1 cellular context compared by ENCODE assay signal in genomic region chr10:102151774-102152544, GRCh38.
A peak's percentile ranks its signal among the peaks of the same experiment; 100 is the strongest.
TF ChIP-seq lines count a peak whose summit lies in the region.

NOLC1 (plus strand) TSS chr10:102152389; CDS start chr10:102152411, 22 bp downstream.

TF ChIP-seq in K562, 482 proteins besides CTCF, POLR2A, EP300 and RAD21 (continued from another document and continues in another):
- TF ChIP-seq BRF2 (IDR thresholded peaks at IDR 0.05; ENCODE audit: borderline replicate concordance, insufficient read depth, insufficient read length): no peak
- TF ChIP-seq THAP7 (CRISPR knock-in tag; IDR thresholded peaks at IDR 0.05): no peak
- TF ChIP-seq CBX2 (IDR thresholded peaks at IDR 0.05; ENCODE audit: insufficient read depth, low read length, poor library complexity, severe bottlenecking): no peak
- TF ChIP-seq ZNF175 (CRISPR knock-in tag; IDR thresholded peaks at IDR 0.05; ENCODE audit: low read depth): no peak
- TF ChIP-seq NFYB (IDR thresholded peaks at IDR 0.05; ENCODE audit: extremely low read depth, insufficient read length): no peak
- TF ChIP-seq SAP30 (IDR thresholded peaks at IDR 0.05; ENCODE audit: borderline replicate concordance, insufficient read depth, low read depth, low read length, poor library complexity, severe bottlenecking): peak; percentile 93
- TF ChIP-seq ZNF551 (CRISPR knock-in tag; IDR thresholded peaks at IDR 0.05): no peak
- no peak for TF ChIP-seq ZNF318 (IDR thresholded peaks at IDR 0.05; ENCODE audit: borderline replicate concordance in 1 of 2, low read depth in 1 of 2)
- TF ChIP-seq CXXC5 (CRISPR knock-in tag; IDR thresholded peaks at IDR 0.05): peak; percentile 87
- no peak for TF ChIP-seq MAFG (tag; conservative IDR thresholded peaks at IDR 0.05)
- no peak for TF ChIP-seq ZNF644 (tag; IDR thresholded peaks at IDR 0.05; ENCODE audit: low read depth)
- TF ChIP-seq PHB (CRISPR knock-in tag; IDR thresholded peaks at IDR 0.05): no peak
- TF ChIP-seq CAMTA2 (CRISPR knock-in tag; conservative IDR thresholded peaks at IDR 0.05): no peak
- peak; percentile 57; the same call in 1 of the 2 replicates for TF ChIP-seq GMEB1 (CRISPR knock-in tag; IDR thresholded peaks at IDR 0.05)
- TF ChIP-seq SLC30A9 (CRISPR knock-in tag; IDR thresholded peaks at IDR 0.05): no peak
- no peak for TF ChIP-seq CUX1 (CRISPR knock-in tag; IDR thresholded peaks at IDR 0.05)
- no peak for TF ChIP-seq GTF2A2 (tag; IDR thresholded peaks at IDR 0.05)
- TF ChIP-seq MTA1 (IDR thresholded peaks at IDR 0.05; ENCODE audit: borderline replicate concordance): peak; percentile 99
- TF ChIP-seq DLX4 (CRISPR knock-in tag; IDR thresholded peaks at IDR 0.05): no peak
- TF ChIP-seq THRA (IDR thresholded peaks at IDR 0.05): no peak
- TF ChIP-seq ZNF76 (CRISPR knock-in tag; IDR thresholded peaks at IDR 0.05; ENCODE audit: borderline replicate concordance): no peak
- TF ChIP-seq CREBBP (IDR thresholded peaks at IDR 0.05; ENCODE audit: low read depth, low read length): no peak
- no peak for TF ChIP-seq ZNF347 (CRISPR knock-in tag; IDR thresholded peaks at IDR 0.05; ENCODE audit: low read depth)
- no peak for TF ChIP-seq SREBF2 (CRISPR knock-in tag; IDR thresholded peaks at IDR 0.05)
- no peak for TF ChIP-seq ZNF354B (CRISPR knock-in tag; IDR thresholded peaks at IDR 0.05)
- peak; percentile 35; the same call in 1 of the 2 replicates for TF ChIP-seq JUN (IDR thresholded peaks at IDR 0.05; ENCODE audit: borderline replicate concordance, low read depth, low read length)
- TF ChIP-seq JUN (CRISPR knock-in tag; IDR thresholded peaks at IDR 0.05; ENCODE audit: borderline replicate concordance): peak; percentile 64; the same call in 1 of the 2 replicates
- TF ChIP-seq PCBP1 (IDR thresholded peaks at IDR 0.05; ENCODE audit: low read depth, low read length, poor library complexity, severe bottlenecking): no peak
- TF ChIP-seq ZC3H8 (IDR thresholded peaks at IDR 0.05): no peak
- peak; percentile 92 for TF ChIP-seq GABPB1 (CRISPR knock-in tag; IDR thresholded peaks at IDR 0.05)
- no peak for TF ChIP-seq ZNF586 (CRISPR knock-in tag; conservative IDR thresholded peaks at IDR 0.05)
- no peak for TF ChIP-seq ZBTB2 (IDR thresholded peaks at IDR 0.05)
- TF ChIP-seq TRIM25 (IDR thresholded peaks at IDR 0.05; ENCODE audit: borderline replicate concordance): no peak
- TF ChIP-seq TEAD1 (CRISPR knock-in tag; IDR thresholded peaks at IDR 0.05): peak in 1 of 2 experiments; percentile 95; a peak in 2 of 4 replicates
